Comparison of ENCODE assay signal across 22 cellular contexts in the genomic region with DNA sequence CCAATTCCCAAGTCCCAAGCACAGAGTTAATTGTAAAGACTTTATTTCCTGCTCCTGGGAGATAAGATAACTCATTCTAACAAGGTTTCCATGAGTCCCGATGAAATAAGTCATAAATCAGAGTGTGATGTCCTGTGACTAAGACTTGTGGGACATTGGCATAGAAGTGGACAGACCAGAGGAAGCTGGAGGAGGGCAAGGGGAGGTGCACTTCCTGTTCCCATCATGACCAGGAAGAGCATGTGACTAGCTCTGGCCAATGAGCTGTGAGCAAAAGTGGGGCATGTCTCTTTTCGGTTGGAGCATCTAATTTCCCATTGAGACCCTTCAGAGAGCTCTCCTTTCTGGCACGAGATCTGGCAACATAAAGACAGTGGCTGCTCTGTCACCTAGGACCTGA.
DNase-seq lines count a peak whose midpoint lies in the region; FAIRE-seq and TF ChIP-seq lines count a peak whose summit lies in the region.
"Had no signal": no experiment of that assay in that cellular context is flagged by ENCODE, and none has a peak within 500 bp of the region (broad histone marks: within the 10 kb centered on the region; RNA-seq: fewer than 3 reads in every experiment).

No MANE protein-coding gene starts in this region.

- no peak overlapping the region for H3K4me2 ChIP-seq in mesenchymal stem cell (ENCODE audit: low read length, poor library complexity, severe bottlenecking)

- H3K4me1 ChIP-seq in mesenchymal stem cell (ENCODE audit: control insufficient read depth, insufficient read depth, low read depth, low read length), result no peaks in the 10 kb centered on the region
- H3K4me1 ChIP-seq: esophagus muscularis mucosa, left lung, testis had no signal

- no peak overlapping the region for H2BK5ac ChIP-seq in mesenchymal stem cell (ENCODE audit: low read depth, low read length, poor library complexity, severe bottlenecking)

- no peak overlapping the region for H2BK120ac ChIP-seq in mesenchymal stem cell (ENCODE audit: low read depth, low read length)

- no peak overlapping the region for H3K4me3 ChIP-seq in mesenchymal stem cell (ENCODE audit: insufficient read depth in 1 of 2, low read depth in 1 of 2, low read length in 2 of 2)
- H3K4me3 ChIP-seq: esophagus muscularis mucosa, left lung, testis had no signal

- H2AK5ac ChIP-seq in mesenchymal stem cell (ENCODE audit: low read length, severe bottlenecking), result no peak overlapping the region

- FAIRE-seq in H54 (lab: Jason Lieb, UNC) (no peak), RCC 7860 (lab: Jason Lieb, UNC) (no peak), HTR-8/SVneo (lab: Jason Lieb, UNC) (no peak)
- FAIRE-seq: GM12892 had no signal

- no peak overlapping the region for H2AFZ ChIP-seq in mesenchymal stem cell (ENCODE audit: low read depth, low read length)

- DNase-seq in COLO829 (ENCODE audit: low spot score) (peak; percentile 2), H54 (ENCODE audit: insufficient read length, low spot score) (peak; percentile 41), RCC 7860 (ENCODE audit: low spot score) (peak; percentile 12), mesenchymal stem cell (peak; percentile 17), KBM-7 (no peak), HTR-8/SVneo (ENCODE audit: insufficient read length, low spot score) (no peak), SKM-1 treated with dmso at 0.1 percent for 144 hours (lab: John Stamatoyannopoulos, UW; ENCODE audit: unreplicated experiment) (no peak)
- DNase-seq: activated CD4-positive, alpha-beta T cell treated with anti-CD3 and anti-CD28 coated beads, Interleukin-2, amount 50 U/mL, for 4 hours; activated gamma-delta T cell treated with Interleukin-2 at 50 U/mL for 16 hours; central memory CD4-positive, alpha-beta T cell; hypothalamus; left lung; naive B cell; NCI-H2171; NCI-H510A treated with DMSO at 0.1 percent for 48 hours; NK-92 treated with Interleukin-12 subunit alpha and Interleukin-12 subunit beta, amount 100 ng/mL, for 24 hours; stimulated activated naive CD4-positive, alpha-beta T cell treated with Interleukin-2 at 50 U/mL for 16 hours; T1000; testis had no signal

- no peak overlapping the region for H3K23ac ChIP-seq in mesenchymal stem cell (ENCODE audit: low read length in 2 of 2)

- TF ChIP-seq POLR2A in H54 (IDR thresholded peaks at IDR 0.05; ENCODE audit: low read depth, low read length), result no peak

- H2BK12ac ChIP-seq in mesenchymal stem cell (ENCODE audit: low read length in 2 of 2), result no peak overlapping the region

- H3K14ac ChIP-seq in mesenchymal stem cell (ENCODE audit: low read length in 2 of 2), result no peak overlapping the region

- peaks cover 10% of the 10 kb centered on the region for H3K9me3 ChIP-seq in mesenchymal stem cell (ENCODE audit: control insufficient read depth, low read length)
- H3K9me3 ChIP-seq: neutrophil, testis had no signal

- H3K4ac ChIP-seq in mesenchymal stem cell (ENCODE audit: low read depth in 1 of 2, low read length in 2 of 2), result no peak overlapping the region

- H3K27me3 ChIP-seq in mesenchymal stem cell (ENCODE audit: control insufficient read depth in 1 of 2, insufficient read depth in 1 of 2, low read length in 2 of 2), result no peaks in the 10 kb centered on the region
- H3K27me3 ChIP-seq: esophagus muscularis mucosa, left lung, testis had no signal

- no peak overlapping the region for H3K27ac ChIP-seq in mesenchymal stem cell (ENCODE audit: low read length, poor library complexity, severe bottlenecking)
- H3K27ac ChIP-seq: esophagus muscularis mucosa, left lung, neutrophil, testis had no signal

- H4K91ac ChIP-seq in mesenchymal stem cell (ENCODE audit: low read length), result no peak overlapping the region

- no peak overlapping the region for H3K18ac ChIP-seq in mesenchymal stem cell (ENCODE audit: low read depth in 1 of 2, low read length in 2 of 2)

- H3K36me3 ChIP-seq in mesenchymal stem cell (ENCODE audit: control insufficient read depth in 1 of 2, insufficient read depth in 2 of 2, low read depth in 1 of 2, low read length in 2 of 2), result peaks cover 0 to 53% of the 10 kb centered on the region in 2 experiments
- H3K36me3 ChIP-seq: left lung, neutrophil had no signal

- H4K8ac ChIP-seq in mesenchymal stem cell (ENCODE audit: low read length), result no peak overlapping the region

- in situ Hi-C loops in KBM-7 (cut with MboI; ENCODE audit: low pct_unique_long_range_greater_than_20kb, low sequenced_read_pairs), result no loop called here

- 80% methylated on average over 3 of the region's 3 CpGs for WGBS in mesenchymal stem cell

- no peaks in the 10 kb centered on the region for H3K79me1 ChIP-seq in mesenchymal stem cell (replicated peaks; ENCODE audit: low read length, poor library complexity, severe bottlenecking)

- no peak overlapping the region for H3K9ac ChIP-seq in mesenchymal stem cell (ENCODE audit: low read length)

- H2BK15ac ChIP-seq in mesenchymal stem cell (ENCODE audit: low read depth, poor library complexity, severe bottlenecking), result no peak overlapping the region

Comparison
In these comparisons a context has a peak if more than half of its experiments do, and no peak if none do; other contexts are left out.
1. DNase-seq: peak in COLO829 (single experiment), H54 (single experiment), RCC 7860 (single experiment) and mesenchymal stem cell (single experiment); none in KBM-7 (single experiment), HTR-8/SVneo (single experiment) and SKM-1 treated with dmso at 0.1 percent for 144 hours (single experiment).